ENCODE assay signal across 12 cellular contexts in the genomic region with DNA sequence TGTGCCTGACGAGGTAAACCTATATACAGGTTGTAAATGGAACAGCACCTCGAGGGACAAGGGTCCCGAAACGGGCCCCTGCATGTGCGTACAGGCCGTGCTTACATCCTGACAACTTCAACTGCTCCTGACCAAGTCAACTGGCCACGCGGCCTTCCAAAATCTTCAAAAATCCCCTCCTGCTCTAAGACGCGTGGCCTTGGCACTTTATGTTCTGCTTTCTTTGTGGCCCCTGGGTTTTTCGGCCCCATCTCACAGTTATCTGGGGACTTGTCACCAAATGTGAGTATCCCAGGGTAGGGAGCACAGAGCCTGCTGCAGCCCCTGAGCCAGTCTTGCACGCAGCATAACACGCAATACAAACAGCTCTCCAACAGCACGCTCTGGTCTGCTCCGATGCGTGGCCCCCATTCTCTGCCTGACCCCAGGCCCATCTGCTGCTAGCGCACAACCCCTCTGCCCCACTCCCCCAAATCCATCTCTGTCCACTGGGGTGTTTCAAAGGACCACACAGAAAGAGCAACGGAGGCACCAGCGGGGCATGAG. TPM values are rescaled to one million over a fixed set of nuclear protein-coding genes. Genes with fewer than 3 reads are reported as not detected.
DNase-seq lines count a peak whose midpoint lies in the region; ATAC-seq and TF ChIP-seq lines count a peak whose summit lies in the region.
"Had no signal": no experiment of that assay in that cellular context is flagged by ENCODE, and none has a peak within 500 bp of the region (broad histone marks: within the 10 kb centered on the region; RNA-seq: fewer than 3 reads in every experiment).

No MANE protein-coding gene starts in this region.

- peaks cover 0 to 52% (median 8%) of the 10 kb centered on the region in 4 donors for H3K4me1 ChIP-seq in Peyer's patch
- no peaks in the 10 kb centered on the region for H3K4me1 ChIP-seq in mesendoderm (ENCODE audit: control insufficient read depth, low read depth, low read length)
- peaks cover 35 to 68% (median 57%) of the 10 kb centered on the region in 6 donors for H3K4me1 ChIP-seq in spleen
- H3K4me1 ChIP-seq in ovary (ENCODE audit: insufficient read depth), result peaks cover 30% of the 10 kb centered on the region

- H3K18ac ChIP-seq in mesendoderm (ENCODE audit: low read length), result no peak overlapping the region

- H3K27ac ChIP-seq in Peyer's patch (peak overlapping the region; percentile 35 to 97 (median 88)), mesendoderm (ENCODE audit: low read depth, low read length) (no peak overlapping the region), spleen (peak overlapping the region; percentile 74 to 91 (median 82)), ovary (peak overlapping the region in 1 of 2 donors; percentile 66)
- H3K27ac ChIP-seq: GM23248 had no signal

- H3K27me3 ChIP-seq in Peyer's patch (no peaks in the 10 kb centered on the region), mesendoderm (ENCODE audit: insufficient read depth, low read length, poor library complexity) (no peaks in the 10 kb centered on the region), spleen (replicated peaks in 1 of 7) (no peaks in the 10 kb centered on the region), ovary (no peaks in the 10 kb centered on the region)

- peak overlapping the region in 2 of 4 donors; percentile 41 to 50 for H3K4me3 ChIP-seq in Peyer's patch
- H3K4me3 ChIP-seq in mesendoderm (ENCODE audit: low read length), result no peak overlapping the region
- peak overlapping the region in 2 of 8 donors; percentile 9 to 32 for H3K4me3 ChIP-seq in spleen
- H3K4me3 ChIP-seq in ovary, result no peak overlapping the region
- H3K4me3 ChIP-seq: GM23248 had no signal

- peaks cover 34% of the 10 kb centered on the region for H3K4me1 Mint-ChIP-seq in chondrocyte (ENCODE audit: low read depth)
- H3K4me1 Mint-ChIP-seq: activated CD8-positive, alpha-beta memory T cell treated with anti-CD3 and anti-CD28 coated beads, Interleukin-2, amount 10 ng/mL, durations not matched to agents 7 days and 5 days had no signal

- H3K79me2 ChIP-seq in mesendoderm (ENCODE audit: control insufficient read depth, insufficient read depth, low read length), result no peaks in the 10 kb centered on the region

- H3K23ac ChIP-seq in mesendoderm (ENCODE audit: low read length), result no peak overlapping the region

- H3K27ac Mint-ChIP-seq in chondrocyte (ENCODE audit: unreplicated experiment), result peak overlapping the region; percentile 87
- H3K27ac Mint-ChIP-seq: activated CD8-positive, alpha-beta memory T cell treated with anti-CD3 and anti-CD28 coated beads, Interleukin-2, amount 10 ng/mL, durations not matched to agents 7 days and 5 days had no signal

- peak overlapping the region; percentile 37 for H3K56ac ChIP-seq in mesendoderm (ENCODE audit: low read length)

- H2BK120ac ChIP-seq in mesendoderm (ENCODE audit: low read depth, low read length), result no peak overlapping the region

- H3K36me3 Mint-ChIP-seq in chondrocyte (ENCODE audit: low read depth), result no peaks in the 10 kb centered on the region

- no peak overlapping the region for H4K5ac ChIP-seq in mesendoderm (ENCODE audit: low read length)

- no peak overlapping the region for H2BK15ac ChIP-seq in mesendoderm (replicated peaks; ENCODE audit: low read depth)

- no peaks in the 10 kb centered on the region for H3K9me3 Mint-ChIP-seq in chondrocyte (ENCODE audit: low read depth)

- H3K36me3 ChIP-seq in Peyer's patch, result no peaks in the 10 kb centered on the region
- no peaks in the 10 kb centered on the region for H3K36me3 ChIP-seq in mesendoderm (ENCODE audit: control insufficient read depth, insufficient read depth, low read length)
- no peaks in the 10 kb centered on the region for H3K36me3 ChIP-seq in spleen
- H3K36me3 ChIP-seq in ovary, result no peaks in the 10 kb centered on the region

- no peak for ATAC-seq in HG03108 (IDR thresholded peaks at IDR 0.05; ENCODE audit: unreplicated experiment)
- ATAC-seq: activated CD8-positive, alpha-beta memory T cell treated with anti-CD3 and anti-CD28 coated beads, Interleukin-2, amount 10 ng/mL, durations not matched to agents 7 days and 5 days had no signal

- intact Hi-C loops in spleen (cut with DNase I; ENCODE audit: low total_unique reads), result no loop called here
- intact Hi-C loops in ovary (cut with DNase I), result no loop called here

- DNase-seq in Peyer's patch (no peak), chondrocyte (ENCODE audit: low spot score) (no peak), mesendoderm (no peak), spleen (peak; percentile 63), ovary (no peak)
- no peak for DNase-seq in activated CD4-positive, alpha-beta T cell treated with anti-CD3 and anti-CD28 coated beads for 4 hours
- DNase-seq in activated naive CD4-positive, alpha-beta T cell (lab: John Stamatoyannopoulos, UW), result no peak
- DNase-seq: activated CD8-positive, alpha-beta memory T cell treated with anti-CD3 and anti-CD28 coated beads, Interleukin-2, amount 10 ng/mL, durations not matched to agents 7 days and 5 days; Kasumi-1; SW 1271 had no signal

- H3K4me3 Mint-ChIP-seq in chondrocyte (ENCODE audit: unreplicated experiment), result peak overlapping the region; percentile 60
- H3K4me3 Mint-ChIP-seq: activated CD8-positive, alpha-beta memory T cell treated with anti-CD3 and anti-CD28 coated beads, Interleukin-2, amount 10 ng/mL, durations not matched to agents 7 days and 5 days had no signal

- no peak for TF ChIP-seq EP300 in ovary (IDR thresholded peaks at IDR 0.05)

- H3K4ac ChIP-seq in mesendoderm (ENCODE audit: low read depth, low read length), result no peak overlapping the region

- no peaks in the 10 kb centered on the region for H3K9me3 ChIP-seq in Peyer's patch
- H3K9me3 ChIP-seq in spleen, result no peaks in the 10 kb centered on the region
- H3K9me3 ChIP-seq in ovary, result no peaks in the 10 kb centered on the region

- no CpG with 5 or more reads among the region's 19 CpGs for WGBS in mesendoderm (ENCODE audit: extremely low coverage, insufficient coverage, low lambda C conversion rate)
- 80 to 85% (median 82%) methylated on average over 19 of the region's 19 CpGs for WGBS in spleen, 5 donors
- WGBS in ovary, 3 donors, result 93 to 95% (median 94%) methylated on average over 19 of the region's 19 CpGs

- no peak overlapping the region for H2AK5ac ChIP-seq in mesendoderm (ENCODE audit: low read length)

- H4K8ac ChIP-seq in mesendoderm (ENCODE audit: low read depth, low read length), result no peak overlapping the region

- no peaks in the 10 kb centered on the region for H3K27me3 Mint-ChIP-seq in chondrocyte (ENCODE audit: low read depth)
- H3K27me3 Mint-ChIP-seq: activated CD8-positive, alpha-beta memory T cell treated with anti-CD3 and anti-CD28 coated beads, Interleukin-2, amount 10 ng/mL, durations not matched to agents 7 days and 5 days had no signal

- no peak for TF ChIP-seq POLR2A in Peyer's patch (IDR thresholded peaks at IDR 0.05)
- TF ChIP-seq POLR2A in spleen (IDR thresholded peaks at IDR 0.05), result no peak
- no peak for TF ChIP-seq POLR2A in ovary (IDR thresholded peaks at IDR 0.05)

- no peak overlapping the region for H3K4me2 ChIP-seq in mesendoderm (ENCODE audit: low read length)

- H2BK5ac ChIP-seq in mesendoderm (ENCODE audit: low read length), result no peak overlapping the region

- TF ChIP-seq CTCF in Peyer's patch (IDR thresholded peaks at IDR 0.05), result no peak
- no peak for TF ChIP-seq CTCF in chondrocyte (IDR thresholded peaks at IDR 0.05)
- no peak for TF ChIP-seq CTCF in spleen (IDR thresholded peaks at IDR 0.05 in 8 of 11, conservative IDR thresholded peaks at IDR 0.05 in 3 of 11)
- no peak for TF ChIP-seq CTCF in ovary (IDR thresholded peaks at IDR 0.05)

- H3K79me1 ChIP-seq in mesendoderm (ENCODE audit: low read length), result no peaks in the 10 kb centered on the region

- no peak overlapping the region for H3K9ac ChIP-seq in mesendoderm (ENCODE audit: low read length)
- H3K9ac ChIP-seq: GM23248 had no signal

RNA-seq across cellular contexts. Expression of a gene that starts 0.7 kb away (rescaled TPM):
- total RNA-seq in Peyer's patch, result 10 to 100 TPM; 31.4 to 92.4 (median 48.6) TPM
- 3.4 to 4.1 TPM (median 4.0 TPM) in 3 replicates for total RNA-seq in chondrocyte
- polyA plus RNA-seq in mesendoderm (2013, experiment 1 of 2), result 4.5 TPM
- polyA plus RNA-seq in mesendoderm (2013, experiment 2 of 2), result 4.8 TPM
- total RNA-seq in spleen, result 100 to 1,000 TPM in 1 of 7 donors, 10 to 100 TPM in 6; 44.2 to 182 (median 58.6) TPM
- polyA plus RNA-seq in spleen, result 10 to 100 TPM in 1 of 3 donors, 1 to 10 TPM in 2; 4.8 to 27.1 (median 7.4) TPM
- 10 to 100 TPM; 19.4 to 43.8 (median 25.5) TPM for total RNA-seq in ovary
- polyA plus RNA-seq in ovary, result 10 to 100 TPM in 1 of 2 donors, 1 to 10 TPM in 1; 5.8 to 15.6 TPM
